ENCODE assay signal across 28 cellular contexts in genomic region chr19:27580906-27581305, GRCh38.
"Had no signal": no experiment of that assay in that cellular context is flagged by ENCODE, and none has a peak within 500 bp of the region (broad histone marks: within the 10 kb centered on the region; RNA-seq: fewer than 3 reads in every experiment).

No MANE protein-coding gene starts in this region.

- H3K79me2 ChIP-seq: hepatocyte had no signal

- FAIRE-seq: endometrium, endothelial cell of umbilical vein, frontal cortex had no signal

- DNase-seq: colonic mucosa; cortex of kidney; dermis blood vessel endothelial cell; dorsolateral prefrontal cortex; effector CD4-positive, alpha-beta T cell; effector CD8-positive, alpha-beta T cell; effector memory CD4-positive, alpha-beta T cell; effector memory CD8-positive, alpha-beta T cell; endodermal cell; erythroblast; esophagus squamous epithelium; foreskin fibroblast; foreskin keratinocyte; foreskin melanocyte; gastrocnemius medialis; glutamatergic neuron; head of caudate nucleus; heart left ventricle; heart right ventricle had no signal

- H3K27me3 ChIP-seq: colonic mucosa, esophagus muscularis mucosa, esophagus squamous epithelium, foreskin keratinocyte, gastrocnemius medialis, gastroesophageal sphincter, heart left ventricle, heart right ventricle, hepatocyte had no signal

- H3K4me2 ChIP-seq: hepatocyte had no signal

- ATAC-seq: effector memory CD8-positive, alpha-beta T cell; esophagus mucosa; foreskin keratinocyte; gastrocnemius medialis; gastroesophageal sphincter; heart left ventricle; heart right ventricle had no signal

- H3K9me3 ChIP-seq: colonic mucosa had no signal

- H3K27ac ChIP-seq: colonic mucosa, coronary artery, dorsolateral prefrontal cortex, epithelial cell of prostate, esophagus muscularis mucosa, esophagus squamous epithelium, foreskin keratinocyte, gastrocnemius medialis, gastroesophageal sphincter, heart left ventricle, heart right ventricle, hepatocyte had no signal

- H3K36me3 ChIP-seq: colonic mucosa, esophagus muscularis mucosa, esophagus squamous epithelium, gastrocnemius medialis, gastroesophageal sphincter, heart left ventricle, heart right ventricle had no signal

- H3K4me1 ChIP-seq: colonic mucosa, esophagus muscularis mucosa, esophagus squamous epithelium, foreskin keratinocyte, gastrocnemius medialis, gastroesophageal sphincter, heart left ventricle, heart right ventricle had no signal

- H2AFZ ChIP-seq: hepatocyte had no signal

- H3K4me3 ChIP-seq: colonic mucosa, coronary artery, dorsolateral prefrontal cortex, esophagus muscularis mucosa, esophagus squamous epithelium, gastrocnemius medialis, gastroesophageal sphincter, heart left ventricle, heart right ventricle, hepatocyte had no signal
